ENCODE assay signal across 28 cellular contexts in genomic region chr10:119637631-119638030, GRCh38.
"Had no signal": no experiment of that assay in that cellular context is flagged by ENCODE, and none has a peak within 500 bp of the region (broad histone marks: within the 10 kb centered on the region; RNA-seq: fewer than 3 reads in every experiment).

No MANE protein-coding gene starts in this region.

- H3K9me3 ChIP-seq: colonic mucosa, esophagus squamous epithelium, gastrocnemius medialis, heart right ventricle, left lung, lower lobe of right lung, mucosa of descending colon had no signal

- H3K27ac Mint-ChIP-seq: dendritic cell treated with granulocyte-macrophage colony-stimulating factor and Interleukin-4, amounts not matched to agents 40 ng/mL and 50 ng/mL, for 4 days; effector memory CD8-positive, alpha-beta T cell; endodermal cell; mesothelial cell of epicardium; naive B cell had no signal

- H3K4me3 Mint-ChIP-seq: dendritic cell treated with granulocyte-macrophage colony-stimulating factor and Interleukin-4, amounts not matched to agents 40 ng/mL and 50 ng/mL, for 4 days; effector memory CD8-positive, alpha-beta T cell; endodermal cell; mesothelial cell of epicardium; naive B cell had no signal

- H3K36me3 Mint-ChIP-seq: mesothelial cell of epicardium, naive B cell had no signal

- FAIRE-seq: endometrium, islet of Langerhans, keratinocyte had no signal

- H3K36me3 ChIP-seq: colonic mucosa, esophagus squamous epithelium, gastrocnemius medialis, heart right ventricle, left lung, lower lobe of right lung had no signal

- H3K27me3 ChIP-seq: colonic mucosa, esophagus squamous epithelium, gastrocnemius medialis, heart right ventricle, left lung had no signal

- DNase-seq: colonic mucosa; cortex of kidney; effector CD8-positive, alpha-beta T cell; effector memory CD8-positive, alpha-beta T cell; endodermal cell; erythroblast; esophagus squamous epithelium; foreskin fibroblast; foreskin melanocyte; gastrocnemius medialis; glutamatergic neuron; head of caudate nucleus; heart right ventricle; hippocampal formation; left cardiac atrium; left lung; left ventricle myocardium superior; lower lobe of right lung; mesenchymal stem cell; mucosa of descending colon; naive B cell had no signal

- H3K9me3 Mint-ChIP-seq: dendritic cell treated with granulocyte-macrophage colony-stimulating factor and Interleukin-4, amounts not matched to agents 40 ng/mL and 50 ng/mL, for 4 days; effector memory CD8-positive, alpha-beta T cell; endodermal cell; mesothelial cell of epicardium; naive B cell had no signal

- ATAC-seq: effector memory CD8-positive, alpha-beta T cell; esophagus mucosa; gastrocnemius medialis; heart right ventricle; left cardiac atrium; left lung; left ventricle myocardium superior; lower lobe of right lung; mucosa of descending colon had no signal

- H3K4me3 ChIP-seq: colonic mucosa, esophagus squamous epithelium, gastrocnemius medialis, heart right ventricle, left lung, lower lobe of right lung, mucosa of descending colon had no signal

- H3K27ac ChIP-seq: colonic mucosa, epithelial cell of prostate, esophagus squamous epithelium, gastrocnemius medialis, heart right ventricle, left lung, lower lobe of right lung had no signal

- H3K4me1 ChIP-seq: colonic mucosa, gastrocnemius medialis, heart right ventricle, left lung, lower lobe of right lung had no signal

- H3K4me1 Mint-ChIP-seq: mesothelial cell of epicardium, naive B cell had no signal
